In the genomic region with DNA sequence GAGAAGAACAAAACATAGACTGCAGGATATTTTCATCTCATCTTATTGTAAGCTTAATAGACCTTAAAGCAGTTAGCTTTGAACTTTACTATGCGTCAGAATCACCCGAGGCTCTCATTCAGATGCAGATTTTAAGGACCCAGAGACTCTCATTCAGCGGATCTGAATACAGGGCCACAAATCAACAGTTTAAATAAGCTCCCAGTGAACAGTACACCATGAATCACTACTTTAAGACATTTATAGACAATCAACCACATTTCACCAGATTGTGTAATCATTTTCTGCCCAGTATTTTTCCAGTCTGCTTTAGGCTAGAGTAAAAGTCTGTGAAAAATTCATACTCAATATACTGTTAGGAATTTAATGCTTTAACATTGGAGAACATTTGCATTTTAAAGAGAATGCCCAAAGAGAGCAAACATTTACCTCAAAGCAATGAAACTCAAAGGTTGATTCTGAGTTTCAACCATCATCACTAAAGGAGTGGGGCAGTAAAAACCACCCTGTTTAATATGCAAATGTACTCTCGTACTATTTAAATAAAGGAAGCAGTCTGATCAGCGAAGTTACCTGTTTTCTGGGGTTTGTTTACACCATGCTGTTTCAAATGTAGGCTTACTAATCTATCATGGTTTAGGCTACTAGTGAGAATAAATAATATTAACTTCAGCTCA, we compare ENCODE assay signal across 11 cellular contexts. TPM values are rescaled to one million over a fixed set of nuclear protein-coding genes. Genes with fewer than 3 reads are reported as not detected.
DNase-seq lines count a peak whose midpoint lies in the region; ATAC-seq and TF ChIP-seq lines count a peak whose summit lies in the region.
"Had no signal": no experiment of that assay in that cellular context is flagged by ENCODE, and none has a peak within 500 bp of the region (broad histone marks: within the 10 kb centered on the region; RNA-seq: fewer than 3 reads in every experiment).

No MANE protein-coding gene starts in this region.

- H3K9me3 ChIP-seq in IMR-90 (ENCODE audit: control insufficient read depth, insufficient read depth, low read length) = no peaks in the 10 kb centered on the region
- H3K9me3 ChIP-seq: thoracic aorta had no signal

- peak overlapping the region; percentile 24; the same call in 1 of the 2 replicates for H3K4me2 ChIP-seq in IMR-90 (ENCODE audit: low read depth, low read length)

- intact Hi-C loops in IMR-90 (cut with micrococcal nuclease) = no loop called here
- intact Hi-C loops in activated T-helper 1 cell treated with anti-CD3 and anti-CD28 coated beads, Interleukin-12 subunit alpha, Interleukin-12 subunit beta, Interleukin-2, Interleukin-4 antibody, amounts not matched to agents 30 ng/mL and 10 ng/mL and 1 ng/mL, durations not matched to agents 14 hours and 24 hours and 36 hours (cut with micrococcal nuclease) = loop anchor here (1.0 kb wide), 1 partner anchor 8 kb away; no protein-coding TSS in a partner anchor

- H3K18ac ChIP-seq in IMR-90 (ENCODE audit: low read depth, low read length) = peak overlapping the region; percentile 53; the same call in 1 of the 2 replicates

- no peaks in the 10 kb centered on the region for H3K36me3 ChIP-seq in IMR-90 (ENCODE audit: control insufficient read depth, insufficient read depth, low read length)
- H3K36me3 ChIP-seq: thoracic aorta had no signal

- no peaks in the 10 kb centered on the region for H4K20me1 ChIP-seq in IMR-90 (ENCODE audit: insufficient read depth, low read length)

- TF ChIP-seq RAD21 in IMR-90 (IDR thresholded peaks at IDR 0.05; ENCODE audit: low read length) = no peak

- H2BK15ac ChIP-seq in IMR-90 (ENCODE audit: low read depth, low read length) = no peak overlapping the region; the same call in 2 of the 3 replicates

- H3K27ac ChIP-seq in IMR-90 (ENCODE audit: insufficient read depth, low read length) = no peak overlapping the region
- H3K27ac ChIP-seq: thoracic aorta had no signal

- CTCF ChIA-PET in IMR-90 (lab: Yijun Ruan, JAX) = interaction anchor here (0.6 kb wide), 1 partner anchor 577 kb away, joined by 3 read pairs; no protein-coding TSS in a partner anchor

- BruUV-seq in IMR-90 (replicated peaks; lab: Mats Ljungman, UMichigan) = no TSS peak

- H3K4me3 ChIP-seq in IMR-90 (ENCODE audit: insufficient read depth, low read depth, low read length) = no peak overlapping the region
- H3K4me3 ChIP-seq in cardiac fibroblast (replicated peaks in 1 of 2; ENCODE audit: low read depth in 2 of 2, low read length in 2 of 2) = no peak overlapping the region
- H3K4me3 ChIP-seq in retinal pigment epithelial cell (ENCODE audit: low read length) = no peak overlapping the region
- H3K4me3 ChIP-seq: thoracic aorta had no signal

- H4K5ac ChIP-seq in IMR-90 (ENCODE audit: low read depth, low read length) = peak overlapping the region; percentile 23; the same call in 1 of the 2 replicates

- no peak for TF ChIP-seq CTCF in IMR-90 (conservative IDR thresholded peaks at IDR 0.05; ENCODE audit: low read depth, low read length)
- no peak for TF ChIP-seq CTCF in cardiac fibroblast (IDR thresholded peaks at IDR 0.05; ENCODE audit: low read depth, low read length)
- no peak for TF ChIP-seq CTCF in retinal pigment epithelial cell (conservative IDR thresholded peaks at IDR 0.05; ENCODE audit: low read depth, low read length)

- H3K56ac ChIP-seq in IMR-90 (ENCODE audit: extremely low read depth, insufficient read depth, low read length) = no peak overlapping the region; the same call in 1 of the 2 replicates

- H3K23ac ChIP-seq in IMR-90 (ENCODE audit: low read depth, low read length) = peak overlapping the region; percentile 49; the same call in 1 of the 2 replicates

- H3K4me3 Mint-ChIP-seq in activated T-helper 1 cell treated with anti-CD3 and anti-CD28 coated beads, Interleukin-12 subunit alpha, Interleukin-12 subunit beta, Interleukin-2, Interleukin-4 antibody, amounts not matched to agents 30 ng/mL and 10 ng/mL and 1 ng/mL, durations not matched to agents 14 hours and 24 hours and 36 hours = no peak overlapping the region

- H3K36me3 Mint-ChIP-seq in activated T-helper 1 cell treated with anti-CD3 and anti-CD28 coated beads, Interleukin-12 subunit alpha, Interleukin-12 subunit beta, Interleukin-2, Interleukin-4 antibody, amounts not matched to agents 30 ng/mL and 10 ng/mL and 1 ng/mL, durations not matched to agents 14 hours and 24 hours and 36 hours (ENCODE audit: low read depth) = peaks cover 3% of the 10 kb centered on the region

- peak overlapping the region; percentile 51 for H2BK5ac ChIP-seq in IMR-90 (ENCODE audit: low read depth, low read length, poor library complexity, severe bottlenecking)

- H4K8ac ChIP-seq in IMR-90 (ENCODE audit: low read depth in 2 of 2, low read length in 2 of 2) = peak overlapping the region in 1 of 2 experiments; percentile 3; a peak in 2 of 4 replicates

- ATAC-seq in GM19035 (IDR thresholded peaks at IDR 0.05; ENCODE audit: unreplicated experiment) = peak; percentile 65
- ATAC-seq in IMR-90 (ENCODE audit: low read depth) = peak; percentile 86
- ATAC-seq in HG03159 (IDR thresholded peaks at IDR 0.05; ENCODE audit: unreplicated experiment) = no peak

- peaks cover 3% of the 10 kb centered on the region for H3K9me3 Mint-ChIP-seq in activated T-helper 1 cell treated with anti-CD3 and anti-CD28 coated beads, Interleukin-12 subunit alpha, Interleukin-12 subunit beta, Interleukin-2, Interleukin-4 antibody, amounts not matched to agents 30 ng/mL and 10 ng/mL and 1 ng/mL, durations not matched to agents 14 hours and 24 hours and 36 hours

- H3K4me1 ChIP-seq in IMR-90 (ENCODE audit: control insufficient read depth, insufficient read depth, low read length) = peaks cover 10% of the 10 kb centered on the region

- POLR2A ChIA-PET in IMR-90 (lab: Charles Lee; ENCODE audit: unreplicated experiment) = no interaction called here

- H3K27me3 ChIP-seq in IMR-90 (ENCODE audit: control insufficient read depth, insufficient read depth, low read length) = no peaks in the 10 kb centered on the region

- H3K4ac ChIP-seq in IMR-90 (ENCODE audit: low read depth, low read length) = peak overlapping the region; percentile 70; the same call in 1 of the 2 replicates

- DNase-seq in IMR-90 (peak; percentile 69), cardiac fibroblast (ENCODE audit: low read depth in 2 of 2) (peak; percentile 38 to 74), retinal pigment epithelial cell (ENCODE audit: low read depth) (peak; percentile 45), NCI-H1417 treated with DMSO at 0.1 percent for 48 hours (lab: John Stamatoyannopoulos, UW) (no peak)
- no peak for DNase-seq in activated T-helper 1 cell treated with anti-CD3 and anti-CD28 coated beads, Interleukin-12 subunit alpha, Interleukin-12 subunit beta, Interleukin-2, Interleukin-4 antibody, amounts not matched to agents 30 ng/mL and 10 ng/mL and 1 ng/mL, durations not matched to agents 14 hours and 24 hours and 36 hours (ENCODE audit: low spot score)
- DNase-seq in activated CD4-positive, alpha-beta T cell treated with anti-CD3 and anti-CD28 coated beads, Interleukin-2, amount 50 U/mL, for 48 hours = no peak
- DNase-seq: SHP77 treated with DMSO at 0.1 percent for 48 hours had no signal

- H2BK120ac ChIP-seq in IMR-90 (ENCODE audit: low read depth, low read length) = peak overlapping the region; percentile 60

- peak overlapping the region; percentile 82; the same call in 1 of the 2 replicates for H2BK20ac ChIP-seq in IMR-90 (ENCODE audit: low read depth, low read length)

- TF ChIP-seq POLR2A in IMR-90 (IDR thresholded peaks at IDR 0.05; ENCODE audit: low read depth, low read length) = no peak

- 20% methylated on average over 1 of the region's 5 CpGs; no CpG with 5 or more reads in 1 of the 2 experiments for WGBS in IMR-90 (ENCODE audit: extremely low coverage in 2 of 2, insufficient read length in 1 of 2), 2 experiments

- H4K91ac ChIP-seq in IMR-90 (ENCODE audit: insufficient read depth, low read depth, low read length) = peak overlapping the region; percentile 13; the same call in 1 of the 2 replicates

- dilution Hi-C loops in IMR-90 (cut with HindIII; ENCODE audit: low sequenced_read_pairs, unreplicated experiment) = no loop called here

- no peak overlapping the region for H3K9ac ChIP-seq in IMR-90 (ENCODE audit: low read depth, low read length)

- H3K4me1 Mint-ChIP-seq in activated T-helper 1 cell treated with anti-CD3 and anti-CD28 coated beads, Interleukin-12 subunit alpha, Interleukin-12 subunit beta, Interleukin-2, Interleukin-4 antibody, amounts not matched to agents 30 ng/mL and 10 ng/mL and 1 ng/mL, durations not matched to agents 14 hours and 24 hours and 36 hours (ENCODE audit: low read depth) = peaks cover 33% of the 10 kb centered on the region

- H3K9me1 ChIP-seq in IMR-90 (ENCODE audit: insufficient read depth, low read length) = peaks cover 6% of the 10 kb centered on the region

- H2AK9ac ChIP-seq in IMR-90 (replicated peaks; ENCODE audit: low read depth, low read length, poor library complexity) = no peak overlapping the region

- peak overlapping the region; percentile 48; the same call in 1 of the 2 replicates for H3K14ac ChIP-seq in IMR-90 (replicated peaks; ENCODE audit: low read depth, low read length)

- no peak overlapping the region for H2AFZ ChIP-seq in IMR-90 (replicated peaks; ENCODE audit: low read length, poor library complexity)

- H3K27ac Mint-ChIP-seq in activated T-helper 1 cell treated with anti-CD3 and anti-CD28 coated beads, Interleukin-12 subunit alpha, Interleukin-12 subunit beta, Interleukin-2, Interleukin-4 antibody, amounts not matched to agents 30 ng/mL and 10 ng/mL and 1 ng/mL, durations not matched to agents 14 hours and 24 hours and 36 hours = no peak overlapping the region

- H3K27me3 Mint-ChIP-seq in activated T-helper 1 cell treated with anti-CD3 and anti-CD28 coated beads, Interleukin-12 subunit alpha, Interleukin-12 subunit beta, Interleukin-2, Interleukin-4 antibody, amounts not matched to agents 30 ng/mL and 10 ng/mL and 1 ng/mL, durations not matched to agents 14 hours and 24 hours and 36 hours (ENCODE audit: insufficient read depth) = no peaks in the 10 kb centered on the region

- 0 out of 4 replicates have a peak, but pooled peaks cover 0 to 4% of the 10 kb centered on the region in 2 experiments for H3K79me1 ChIP-seq in IMR-90 (ENCODE audit: low read depth in 1 of 2, low read length in 2 of 2)

- in situ Hi-C loops in IMR-90 (cut with MboI; ENCODE audit: low sequenced_read_pairs) = no loop called here

- H2AK5ac ChIP-seq in IMR-90 (ENCODE audit: low read depth, low read length) = no peak overlapping the region

RNA-seq across cellular contexts. Expression of a gene that starts 11.0 kb away (rescaled TPM):
- 81.7 and 89.1 TPM in 2 replicates for total RNA-seq in IMR-90 (2012; rRNA removed)
- polyA plus RNA-seq in IMR-90 (2012; rRNA removed) = 28.0 and 33.7 TPM in 2 replicates
- 4.9 and 5.7 TPM in 2 replicates for polyA plus RNA-seq in IMR-90 (2012; cell fraction: cytosol; rRNA removed)
- polyA plus RNA-seq in IMR-90 (2012; cell fraction: nucleus; rRNA removed; ENCODE audit: low replicate concordance) = 29.8 and 206 TPM in 2 replicates
- total RNA-seq in activated T-helper 1 cell treated with anti-CD3 and anti-CD28 coated beads, Interleukin-12 subunit alpha, Interleukin-12 subunit beta, Interleukin-2, Interleukin-4 antibody, amounts not matched to agents 30 ng/mL and 10 ng/mL and 1 ng/mL, durations not matched to agents 14 hours and 24 hours and 36 hours = 0.16 and 0.47 TPM in 2 replicates
- total RNA-seq: thoracic aorta had no signal
- polyA plus RNA-seq: neural cell had no signal

RNA-seq across cellular contexts. Expression of a gene that starts 31.4 kb away (rescaled TPM):
- 25.3 and 25.8 TPM in 2 replicates for total RNA-seq in IMR-90 (2012; rRNA removed)
- polyA plus RNA-seq in IMR-90 (2012; rRNA removed) = 6.8 and 8.3 TPM in 2 replicates
- 1.4 and 1.9 TPM in 2 replicates for polyA plus RNA-seq in IMR-90 (2012; cell fraction: cytosol; rRNA removed)
- 2.6 and 17.9 TPM in 2 replicates for polyA plus RNA-seq in IMR-90 (2012; cell fraction: nucleus; rRNA removed; ENCODE audit: low replicate concordance)
- total RNA-seq in activated T-helper 1 cell treated with anti-CD3 and anti-CD28 coated beads, Interleukin-12 subunit alpha, Interleukin-12 subunit beta, Interleukin-2, Interleukin-4 antibody, amounts not matched to agents 30 ng/mL and 10 ng/mL and 1 ng/mL, durations not matched to agents 14 hours and 24 hours and 36 hours = 32.4 and 34.1 TPM in 2 replicates

Comparison
In these comparisons a context has a peak if more than half of its experiments do, and no peak if none do; other contexts are left out.
1. DNase-seq: peak in IMR-90 (single experiment), cardiac fibroblast (2 of 2) and retinal pigment epithelial cell (single experiment); none in activated T-helper 1 cell treated with anti-CD3 and anti-CD28 coated beads, Interleukin-12 subunit alpha, Interleukin-12 subunit beta, Interleukin-2, Interleukin-4 antibody, amounts not matched to agents 30 ng/mL and 10 ng/mL and 1 ng/mL, durations not matched to agents 14 hours and 24 hours and 36 hours (single experiment), NCI-H1417 treated with DMSO at 0.1 percent for 48 hours (single experiment) and activated CD4-positive, alpha-beta T cell treated with anti-CD3 and anti-CD28 coated beads, Interleukin-2, amount 50 U/mL, for 48 hours (0 of 2).
2. RNA of a gene that starts 11.0 kb away (total RNA-seq): 81.7 to 89.1 TPM in IMR-90; 0.16 to 0.47 TPM in activated T-helper 1 cell treated with anti-CD3 and anti-CD28 coated beads, Interleukin-12 subunit alpha, Interleukin-12 subunit beta, Interleukin-2, Interleukin-4 antibody, amounts not matched to agents 30 ng/mL and 10 ng/mL and 1 ng/mL, durations not matched to agents 14 hours and 24 hours and 36 hours; every median in the first group is over 10 times any median in the second.